In the genomic region with DNA sequence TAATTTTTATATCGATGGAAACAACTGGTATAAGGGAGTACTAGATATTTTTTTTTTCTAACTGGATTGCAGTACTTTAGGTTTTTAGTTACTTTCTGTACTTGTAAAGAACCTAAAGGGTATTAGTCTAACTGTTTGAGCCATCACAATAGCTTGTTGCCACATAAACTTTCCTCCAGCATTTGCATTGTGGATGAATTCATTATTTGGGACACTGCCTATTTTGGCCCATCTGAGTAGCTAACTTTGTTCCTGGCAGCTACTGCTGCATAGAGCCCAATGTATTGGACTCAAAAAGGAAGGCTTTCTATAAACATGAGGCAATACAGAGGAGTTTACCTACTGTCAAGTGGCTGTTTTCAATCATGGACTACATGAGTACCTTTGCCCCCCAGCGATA, we compare ENCODE assay signal across 19 cellular contexts. TPM values are rescaled to one million over a fixed set of nuclear protein-coding genes. Genes with fewer than 3 reads are reported as not detected.
DNase-seq lines count a peak whose midpoint lies in the region; ATAC-seq lines count a peak whose summit lies in the region.
"Had no signal": no experiment of that assay in that cellular context is flagged by ENCODE, and none has a peak within 500 bp of the region (broad histone marks: within the 10 kb centered on the region; RNA-seq: fewer than 3 reads in every experiment).

No MANE protein-coding gene starts in this region.

- no peak overlapping the region for H4K8ac ChIP-seq in trophoblast cell (ENCODE audit: low read depth, low read length)

- no peak overlapping the region for H3K4me3 Mint-ChIP-seq in activated CD4-positive, alpha-beta memory T cell treated with anti-CD3 and anti-CD28 coated beads, Interleukin-2, amount 10 ng/mL, durations not matched to agents 7 days and 5 days
- H3K4me3 Mint-ChIP-seq: activated B cell treated with CpG ODN at 0.5 μM for 24 hours; activated T-helper 17 cell treated with anti-CD3 and anti-CD28 coated beads, Interleukin-2, amount 50 U/mL, for 72 hours; central memory CD8-positive, alpha-beta T cell had no signal

- no peak overlapping the region for H4K91ac ChIP-seq in trophoblast cell (ENCODE audit: low read depth, low read length)

- H3K4me1 Mint-ChIP-seq in activated CD4-positive, alpha-beta memory T cell treated with anti-CD3 and anti-CD28 coated beads, Interleukin-2, amount 10 ng/mL, durations not matched to agents 7 days and 5 days: no peaks in the 10 kb centered on the region
- H3K4me1 Mint-ChIP-seq: activated B cell treated with CpG ODN at 0.5 μM for 24 hours; activated T-helper 17 cell treated with anti-CD3 and anti-CD28 coated beads, Interleukin-2, amount 50 U/mL, for 72 hours; CD14-positive monocyte; central memory CD8-positive, alpha-beta T cell had no signal

- no peak overlapping the region for H2BK12ac ChIP-seq in trophoblast cell (ENCODE audit: low read length)

- POLR2A ChIA-PET in activated CD4-positive, alpha-beta memory T cell treated with anti-CD3 and anti-CD28 coated beads, Interleukin-2, amount 10 ng/mL, durations not matched to agents 7 days and 5 days (lab: Charles Lee): no interaction called here

- peak overlapping the region; percentile 69 for H3K4me3 ChIP-seq in SJCRH30
- H3K4me3 ChIP-seq in iPS-18a (ENCODE audit: low read length): peak overlapping the region; percentile 81
- H3K4me3 ChIP-seq in trophoblast cell (ENCODE audit: low read depth, low read length): no peak overlapping the region

- no peak overlapping the region for H3K27ac Mint-ChIP-seq in activated CD4-positive, alpha-beta memory T cell treated with anti-CD3 and anti-CD28 coated beads, Interleukin-2, amount 10 ng/mL, durations not matched to agents 7 days and 5 days
- H3K27ac Mint-ChIP-seq: activated B cell treated with CpG ODN at 0.5 μM for 24 hours; activated T-helper 17 cell treated with anti-CD3 and anti-CD28 coated beads, Interleukin-2, amount 50 U/mL, for 72 hours; CD14-positive monocyte had no signal

- H3K9me3 ChIP-seq in SJCRH30 (replicated peaks) (no peaks in the 10 kb centered on the region), iPS-18a (ENCODE audit: control insufficient read depth, low read depth, low read length) (no peaks in the 10 kb centered on the region), trophoblast cell (ENCODE audit: insufficient read depth, low read depth, low read length) (no peaks in the 10 kb centered on the region)

- H3K79me2 ChIP-seq in trophoblast cell (ENCODE audit: control insufficient read depth, insufficient read depth, low read length, poor library complexity): no peaks in the 10 kb centered on the region

- H4K12ac ChIP-seq in trophoblast cell (ENCODE audit: low read depth, low read length): no peak overlapping the region

- H2AFZ ChIP-seq in trophoblast cell (ENCODE audit: insufficient read depth, low read length, poor library complexity): no peak overlapping the region

- DNase-seq in DMS 273 (lab: John Stamatoyannopoulos, UW; ENCODE audit: unreplicated experiment) (peak; percentile 6), DMS 273 treated with DMSO at 0.1 percent for 48 hours (lab: John Stamatoyannopoulos, UW) (no peak), SJCRH30 (peak in 1 of 2 experiments; percentile 10), superior temporal gyrus (ENCODE audit: extremely low spot score) (peak; percentile 47), trophoblast cell (no peak)
- DNase-seq in activated CD4-positive, alpha-beta memory T cell treated with anti-CD3 and anti-CD28 coated beads, Interleukin-2, amount 10 ng/mL, durations not matched to agents 7 days and 5 days: no peak
- DNase-seq: activated B cell treated with CpG ODN at 0.5 μM for 24 hours; DND-41; effector memory CD4-positive, alpha-beta T cell; left colon; NCI-H2081 treated with DMSO at 0.1 percent for 48 hours; T-helper 1 cell had no signal

- ATAC-seq in activated CD4-positive, CD25-positive, alpha-beta regulatory T cell treated with anti-CD3 and anti-CD28 coated beads, Interleukin-2, amount 50 U/mL, for 24 hours: no peak
- ATAC-seq: activated T-helper 17 cell treated with anti-CD3 and anti-CD28 coated beads, Interleukin-2, amount 50 U/mL, for 72 hours; left colon had no signal

- H3K27me3 Mint-ChIP-seq in activated CD4-positive, alpha-beta memory T cell treated with anti-CD3 and anti-CD28 coated beads, Interleukin-2, amount 10 ng/mL, durations not matched to agents 7 days and 5 days: peaks cover 22% of the 10 kb centered on the region

- H3K27me3 ChIP-seq in SJCRH30: no peaks in the 10 kb centered on the region
- peaks cover 24% of the 10 kb centered on the region for H3K27me3 ChIP-seq in iPS-18a (ENCODE audit: control insufficient read depth, insufficient read depth, low read length)
- peaks cover 18% of the 10 kb centered on the region for H3K27me3 ChIP-seq in trophoblast cell (ENCODE audit: insufficient read depth, low read length)

- no peak overlapping the region for H3K18ac ChIP-seq in trophoblast cell (ENCODE audit: low read length)

- no peaks in the 10 kb centered on the region for H3K4me1 ChIP-seq in SJCRH30
- H3K4me1 ChIP-seq in iPS-18a (ENCODE audit: control insufficient read depth, low read depth, low read length): peaks cover 14% of the 10 kb centered on the region
- peaks cover 5 to 9% of the 10 kb centered on the region in 2 experiments for H3K4me1 ChIP-seq in trophoblast cell (ENCODE audit: control insufficient read depth in 1 of 2, insufficient read depth in 2 of 2, low read length in 2 of 2)

- H3K36me3 ChIP-seq in SJCRH30: no peaks in the 10 kb centered on the region
- no peaks in the 10 kb centered on the region for H3K36me3 ChIP-seq in iPS-18a (ENCODE audit: control insufficient read depth, low read depth, low read length)
- no peaks in the 10 kb centered on the region for H3K36me3 ChIP-seq in trophoblast cell (ENCODE audit: control insufficient read depth in 1 of 2, insufficient read depth in 2 of 2, low read length in 2 of 2)

- no peak overlapping the region for H2AK5ac ChIP-seq in trophoblast cell (ENCODE audit: low read length)

- H3K36me3 Mint-ChIP-seq in activated CD4-positive, alpha-beta memory T cell treated with anti-CD3 and anti-CD28 coated beads, Interleukin-2, amount 10 ng/mL, durations not matched to agents 7 days and 5 days (ENCODE audit: low read depth): no peaks in the 10 kb centered on the region
- H3K36me3 Mint-ChIP-seq: CD14-positive monocyte had no signal

- H2BK5ac ChIP-seq in trophoblast cell (ENCODE audit: low read depth, low read length, poor library complexity): no peak overlapping the region

- H3K9ac ChIP-seq in iPS-18a (ENCODE audit: low read length) (no peak overlapping the region), trophoblast cell (ENCODE audit: low read length) (no peak overlapping the region)

- H3K27ac ChIP-seq in SJCRH30 (no peak overlapping the region), iPS-18a (ENCODE audit: low read length) (no peak overlapping the region), trophoblast cell (ENCODE audit: low read depth, low read length) (no peak overlapping the region)
- H3K27ac ChIP-seq: 22Rv1, HL-60 had no signal

- no peak overlapping the region for H3K4me2 ChIP-seq in trophoblast cell (ENCODE audit: low read length)

- H3K9me3 Mint-ChIP-seq in activated CD4-positive, alpha-beta memory T cell treated with anti-CD3 and anti-CD28 coated beads, Interleukin-2, amount 10 ng/mL, durations not matched to agents 7 days and 5 days: peaks cover under 1% of the 10 kb centered on the region
- H3K9me3 Mint-ChIP-seq: activated B cell treated with CpG ODN at 0.5 μM for 24 hours had no signal

- no peak overlapping the region for H3K14ac ChIP-seq in trophoblast cell (ENCODE audit: low read length)

- no CpG with 5 or more reads among the region's 2 CpGs for WGBS in trophoblast cell (ENCODE audit: extremely low coverage, insufficient coverage, insufficient read length)

- no peak overlapping the region for H3K23ac ChIP-seq in trophoblast cell (ENCODE audit: low read length)

- H2BK120ac ChIP-seq in trophoblast cell (ENCODE audit: insufficient read depth, low read length, poor library complexity): no peak overlapping the region

- H3K4ac ChIP-seq in trophoblast cell (ENCODE audit: low read depth, low read length): no peak overlapping the region

- CTCF ChIA-PET in activated CD4-positive, alpha-beta memory T cell treated with anti-CD3 and anti-CD28 coated beads, Interleukin-2, amount 10 ng/mL, durations not matched to agents 7 days and 5 days (lab: Charles Lee): no interaction called here

- no peaks in the 10 kb centered on the region for H3K79me1 ChIP-seq in trophoblast cell (ENCODE audit: low read length)

RNA-seq across cellular contexts. Expression of gene ROBO2, which starts 1.9 kb away (rescaled TPM):
- 14.0 and 14.3 TPM in 2 replicates for total RNA-seq in SJCRH30 (2014; rRNA removed; shearing (Covaris generic))
- total RNA-seq in activated CD4-positive, alpha-beta memory T cell treated with anti-CD3 and anti-CD28 coated beads, Interleukin-2, amount 10 ng/mL, durations not matched to agents 7 days and 5 days: not detected
- 0.44 and 0.56 TPM in 2 replicates for polyA plus RNA-seq in trophoblast cell (2013)
- total RNA-seq: activated B cell treated with CpG ODN at 0.5 μM for 24 hours; activated T-helper 17 cell treated with anti-CD3 and anti-CD28 coated beads, Interleukin-2, amount 50 U/mL, for 72 hours had no signal
- polyA plus RNA-seq: CD14-positive monocyte had no signal

Comparison
In these comparisons a context has a peak if more than half of its experiments do, and no peak if none do; other contexts are left out.
1. DNase-seq: peak in DMS 273 (single experiment) and superior temporal gyrus (single experiment); none in DMS 273 treated with DMSO at 0.1 percent for 48 hours (single experiment), activated CD4-positive, alpha-beta memory T cell treated with anti-CD3 and anti-CD28 coated beads, Interleukin-2, amount 10 ng/mL, durations not matched to agents 7 days and 5 days (single experiment) and trophoblast cell (0 of 2).
2. RNA of gene ROBO2, which starts 1.9 kb away (total RNA-seq): 14.0 to 14.3 TPM in SJCRH30; not detected in activated CD4-positive, alpha-beta memory T cell treated with anti-CD3 and anti-CD28 coated beads, Interleukin-2, amount 10 ng/mL, durations not matched to agents 7 days and 5 days; every median in the first group is over 10 times any median in the second.